In the genomic region with DNA sequence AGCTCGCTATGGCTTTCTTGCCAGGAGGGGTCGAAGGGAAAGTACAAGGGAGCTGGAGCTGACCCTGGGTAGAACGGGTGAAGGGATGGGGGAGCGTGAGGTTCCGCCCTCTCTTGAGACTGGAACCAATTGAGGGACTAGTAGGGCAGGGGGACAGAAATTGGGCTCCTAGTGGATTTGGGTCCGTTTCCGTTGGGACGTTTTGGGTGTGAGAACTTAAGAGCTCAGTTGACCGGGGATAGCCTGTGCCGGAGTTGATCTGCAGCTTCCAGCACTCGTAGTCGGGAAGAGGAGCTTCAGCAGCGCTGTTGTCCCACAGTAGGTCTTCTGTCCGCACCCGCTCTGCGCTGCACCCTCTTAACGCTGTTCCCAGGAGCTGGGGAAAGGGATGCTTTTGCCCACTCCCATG, we compare ENCODE assay signal across 8 cellular contexts. TPM values are rescaled to one million over a fixed set of nuclear protein-coding genes. Genes with fewer than 3 reads are reported as not detected.
DNase-seq lines count a peak whose midpoint lies in the region; ATAC-seq and TF ChIP-seq lines count a peak whose summit lies in the region.

No MANE protein-coding gene starts in this region.

- H3K27me3 ChIP-seq in SJSA1 (replicated peaks) (no peaks in the 10 kb centered on the region), duodenal mucosa (ENCODE audit: control insufficient read depth in 1 of 2, insufficient read depth in 2 of 2, low read length in 2 of 2) (no peaks in the 10 kb centered on the region), lower lobe of right lung (ENCODE audit: low read depth) (no peaks in the 10 kb centered on the region), testis (no peaks in the 10 kb centered on the region)

- no peaks in the 10 kb centered on the region for H3K9me3 ChIP-seq in ES-I3 (ENCODE audit: control insufficient read depth, insufficient read depth, low read length)
- no peaks in the 10 kb centered on the region for H3K9me3 ChIP-seq in SJSA1 (replicated peaks)
- H3K9me3 ChIP-seq in duodenal mucosa (ENCODE audit: control insufficient read depth in 1 of 2, low read length in 2 of 2): no peaks in the 10 kb centered on the region
- no peaks in the 10 kb centered on the region for H3K9me3 ChIP-seq in lower lobe of right lung
- no peaks in the 10 kb centered on the region for H3K9me3 ChIP-seq in testis

- DNase-seq in SJSA1 (ENCODE audit: low read depth in 1 of 2, low spot score in 2 of 2): no peak
- DNase-seq in lower lobe of right lung: peak; percentile 58
- DNase-seq in testis: peak; percentile 47
- DNase-seq in NK-92 treated with Interleukin-12 subunit alpha and Interleukin-12 subunit beta, amount 100 ng/mL, for 24 hours (lab: John Stamatoyannopoulos, UW): no peak

- intact Hi-C loops in lower lobe of right lung (cut with DNase I) (no loop called here), testis (cut with DNase I; ENCODE audit: low total_unique reads) (no loop called here)

- peak overlapping the region; percentile 83 for H3K9ac ChIP-seq in ES-I3 (ENCODE audit: low read depth, low read length)
- peak overlapping the region; percentile 94 to 96 for H3K9ac ChIP-seq in duodenal mucosa (ENCODE audit: low read depth in 1 of 2, low read length in 2 of 2)

- H3K4me1 ChIP-seq in ES-I3 (ENCODE audit: insufficient read depth, low read length): no peaks in the 10 kb centered on the region
- H3K4me1 ChIP-seq in SJSA1 (replicated peaks): peaks cover 13% of the 10 kb centered on the region
- peaks cover 21 to 23% of the 10 kb centered on the region in 2 donors for H3K4me1 ChIP-seq in duodenal mucosa (ENCODE audit: control insufficient read depth in 1 of 2, insufficient read depth in 2 of 2, low read length in 2 of 2)
- H3K4me1 ChIP-seq in lower lobe of right lung: peaks cover 36% of the 10 kb centered on the region
- H3K4me1 ChIP-seq in testis: peaks cover 22% of the 10 kb centered on the region

- TF ChIP-seq POLR2A in testis (IDR thresholded peaks at IDR 0.05): no peak

- ATAC-seq in HG02642 (IDR thresholded peaks at IDR 0.05; ENCODE audit: poor library complexity, unreplicated experiment) (peak; percentile 4), lower lobe of right lung (peak; percentile 62 to 67), GM21360 (IDR thresholded peaks at IDR 0.05; ENCODE audit: unreplicated experiment) (no peak)

- H3K36me3 ChIP-seq in ES-I3 (ENCODE audit: insufficient read depth, low read length) (peaks cover 5% of the 10 kb centered on the region), SJSA1 (peaks cover 54% of the 10 kb centered on the region), duodenal mucosa (ENCODE audit: control insufficient read depth in 1 of 2, insufficient read depth in 2 of 2, low read length in 2 of 2) (peaks cover 6 to 17% of the 10 kb centered on the region in 2 donors), lower lobe of right lung (peaks cover 35% of the 10 kb centered on the region), testis (ENCODE audit: low read depth, missing control alignments) (no peaks in the 10 kb centered on the region)

- H3K27ac ChIP-seq in SJSA1 (peak overlapping the region; percentile 95), duodenal mucosa (ENCODE audit: low read depth, low read length) (no peak overlapping the region), lower lobe of right lung (peak overlapping the region; percentile 82), testis (peak overlapping the region; percentile 15 to 79)

- 0 to 1% methylated on average over 14 to 17 of the region's 17 CpGs for whole genome bisulfite sequencing in testis, 2 donors

- TF ChIP-seq CTCF in lower lobe of right lung (IDR thresholded peaks at IDR 0.05) (no peak), testis (IDR thresholded peaks at IDR 0.05) (no peak)

- H3K4me3 ChIP-seq in SJSA1 (peak overlapping the region; percentile 84), duodenal mucosa (ENCODE audit: low read depth in 1 of 2, low read length in 2 of 2) (peak overlapping the region; percentile 88 to 99), lower lobe of right lung (peak overlapping the region; percentile 79), testis (peak overlapping the region; percentile 78 to 86)

RNA-seq across cellular contexts. Expression of a gene that starts 0.5 kb away (rescaled TPM):
- 30.9 and 41.4 TPM in 2 replicates for total RNA-seq in SJSA1 (2014; rRNA removed; shearing (Covaris generic))
- total RNA-seq in lower lobe of right lung: 56.2 TPM
- total RNA-seq in testis: 100 to 1,000 TPM in 1 of 2 donors, 10 to 100 TPM in 1; 79.2 to 111 TPM
- polyA plus RNA-seq in testis (ENCODE audit: insufficient read depth, low read depth, low replicate concordance): 153 TPM

RNA-seq across cellular contexts. Expression of a gene that starts 0.7 kb away (rescaled TPM):
- total RNA-seq in SJSA1 (2014; rRNA removed; shearing (Covaris generic)): 30.3 and 48.4 TPM in 2 replicates
- 110 TPM for total RNA-seq in lower lobe of right lung
- total RNA-seq in testis: 10 to 100 TPM; 76.1 to 96.1 TPM
- 115 TPM for polyA plus RNA-seq in testis (ENCODE audit: insufficient read depth, low read depth, low replicate concordance)

RNA-seq across cellular contexts. Expression of a gene that starts 2.8 kb away (rescaled TPM):
- 0.45 and 2.7 TPM in 2 replicates for total RNA-seq in SJSA1 (2014; rRNA removed; shearing (Covaris generic))
- total RNA-seq in lower lobe of right lung (5.2 TPM), testis (1 to 10 TPM; 4.3 to 5.2 TPM)
- 3.3 TPM for polyA plus RNA-seq in testis (ENCODE audit: insufficient read depth, low read depth, low replicate concordance)

RNA-seq across cellular contexts. Expression of a gene that starts 16.4 kb away (rescaled TPM):
- total RNA-seq in SJSA1 (2014; rRNA removed; shearing (Covaris generic)): 0.42 TPM in 1 of 2 replicates, not detected in the other
- total RNA-seq in lower lobe of right lung (7.5 TPM), testis (10 to 100 TPM; 16.2 to 27.9 TPM)
- 6.5 TPM for polyA plus RNA-seq in testis (ENCODE audit: insufficient read depth, low read depth, low replicate concordance)

RNA-seq across cellular contexts. Expression of a gene that starts 43.9 kb away (rescaled TPM):
- 58.3 and 101 TPM in 2 replicates for total RNA-seq in SJSA1 (2014; rRNA removed; shearing (Covaris generic))
- 77.9 TPM for total RNA-seq in lower lobe of right lung
- total RNA-seq in testis: 100 to 1,000 TPM; 111 to 123 TPM
- polyA plus RNA-seq in testis (ENCODE audit: insufficient read depth, low read depth, low replicate concordance): 62.3 TPM

Comparison
In these comparisons a context has a peak if more than half of its experiments do, and no peak if none do; other contexts are left out.
1. DNase-seq: peak in lower lobe of right lung (single experiment) and testis (single experiment); none in SJSA1 (0 of 2) and NK-92 treated with Interleukin-12 subunit alpha and Interleukin-12 subunit beta, amount 100 ng/mL, for 24 hours (single experiment).
2. Peak in every context shown above with its lines, with median percentiles within 50 percentile points of each other: H3K4me3 ChIP-seq.